In genomic region chr10:119595715-119596515, GRCh38 we compare ENCODE assay signal across 8 cellular contexts. TPM values are rescaled to one million over a fixed set of nuclear protein-coding genes. Genes with fewer than 3 reads are reported as not detected.
DNase-seq lines count a peak whose midpoint lies in the region; ATAC-seq, FAIRE-seq and TF ChIP-seq lines count a peak whose summit lies in the region.

No MANE protein-coding gene starts in this region.

- H3K4me2 ChIP-seq in A549 (peak overlapping the region; percentile 95), mammary epithelial cell (ENCODE audit: insufficient read depth, low read depth, low read length) (peak overlapping the region; percentile 92)

- H3K9me3 ChIP-seq in A549 (no peaks in the 10 kb centered on the region), mammary epithelial cell (replicated peaks; ENCODE audit: insufficient read depth, low read length) (no peaks in the 10 kb centered on the region)

- H3K9ac ChIP-seq in mammary epithelial cell (ENCODE audit: insufficient read depth, low read length): peak overlapping the region; percentile 92

- peak; percentile 31; the same call in 1 of the 2 replicates for TF ChIP-seq POLR2A in A549 (IDR thresholded peaks at IDR 0.05; ENCODE audit: low read length)

- no peaks in the 10 kb centered on the region for H3K36me3 ChIP-seq in mammary epithelial cell (ENCODE audit: insufficient read depth, low read length)
- H3K36me3 ChIP-seq in kidney epithelial cell (ENCODE audit: control insufficient read depth, insufficient read depth, low read length): no peaks in the 10 kb centered on the region

- ATAC-seq in A549 (peak; percentile 52), GM18909 (IDR thresholded peaks at IDR 0.05; ENCODE audit: poor library complexity, unreplicated experiment) (peak; percentile 1), HG03342 (IDR thresholded peaks at IDR 0.05; ENCODE audit: unreplicated experiment) (no peak)

- H4K20me1 ChIP-seq in mammary epithelial cell (ENCODE audit: insufficient read depth, low read length): peaks cover 18% of the 10 kb centered on the region

- intact Hi-C loops in mammary epithelial cell (cut with micrococcal nuclease): loop anchor here (2.0 to 5.0 kb wide), 3 partner anchors 53 to 389 kb away; partner anchors contain the start of genes GRK5 and RGS10

- dilution Hi-C loops in mammary epithelial cell (cut with HindIII; ENCODE audit: low sequenced_read_pairs): loop anchor here (5.0 kb wide), 1 partner anchor 76 kb away; no protein-coding TSS in a partner anchor

- BruUV-seq in mammary epithelial cell (replicated peaks; lab: Mats Ljungman, UMichigan): no TSS peak

- in situ Hi-C loops in mammary epithelial cell (cut with MboI; ENCODE audit: low sequenced_read_pairs in 2 of 2): no loop called here

- H3K4me1 ChIP-seq in A549 (peaks cover 41% of the 10 kb centered on the region), mammary epithelial cell (ENCODE audit: insufficient read depth, low read length) (peaks cover 30% of the 10 kb centered on the region)

- H3K79me2 ChIP-seq in mammary epithelial cell (ENCODE audit: insufficient read depth, low read length): peaks cover 65% of the 10 kb centered on the region

- DNase-seq in A549 (ENCODE audit: low read depth in 1 of 2, low spot score in 1 of 2) (peak; percentile 25 to 50), HT-29 (ENCODE audit: low spot score) (peak; percentile 35), mammary epithelial cell (peak; percentile 34), kidney epithelial cell (ENCODE audit: low read depth) (no peak)
- DNase-seq in stimulated activated CD4-positive, alpha-beta T cell treated with anti-CD3 and anti-CD28 coated beads, Interleukin-1b, Interleukin-23, amount 100 ng/mL, for 4 hours (ENCODE audit: low read depth in 2 of 2): peak; percentile 54 to 63

- FAIRE-seq in A549 (lab: Jason Lieb, UNC): no peak

- POLR2A ChIA-PET in A549 (lab: Yijun Ruan, JAX): interaction anchor here (0.5 to 3.3 kb wide), 4 partner anchors 9 to 130 kb away, joined by 4 to 17 read pairs (median 6); partner anchors contain the start of genes BAG3 and INPP5F

- H3K27me3 ChIP-seq in mammary epithelial cell (ENCODE audit: insufficient read depth, low read length) (no peaks in the 10 kb centered on the region), kidney epithelial cell (ENCODE audit: control insufficient read depth, insufficient read depth, low read length) (no peaks in the 10 kb centered on the region)

- H3K27ac ChIP-seq in A549 (peak overlapping the region; percentile 96 to 97), mammary epithelial cell (ENCODE audit: insufficient read depth, low read depth, low read length) (peak overlapping the region; percentile 76)

- H3K4me3 ChIP-seq in A549: peak overlapping the region; percentile 97
- H3K4me3 ChIP-seq in WI38 (ENCODE audit: low read depth, low read length): peak overlapping the region; percentile 79
- peak overlapping the region; percentile 62 to 98 (median 98) for H3K4me3 ChIP-seq in mammary epithelial cell (replicated peaks in 1 of 3; ENCODE audit: insufficient read depth in 1 of 3, low read depth in 2 of 3, low read length in 3 of 3)
- peak overlapping the region; percentile 58 for H3K4me3 ChIP-seq in kidney epithelial cell (ENCODE audit: low read depth, low read length)

- no peak for TF ChIP-seq CTCF in A549 (IDR thresholded peaks at IDR 0.05)
- TF ChIP-seq CTCF in WI38 (IDR thresholded peaks at IDR 0.05; ENCODE audit: low read depth, low read length): no peak
- TF ChIP-seq CTCF in mammary epithelial cell (conservative IDR thresholded peaks at IDR 0.05 in 1 of 2, IDR thresholded peaks at IDR 0.05 in 1 of 2; ENCODE audit: extremely low read depth in 1 of 2, insufficient read depth in 1 of 2, low read depth in 1 of 2, low read length in 2 of 2): no peak
- TF ChIP-seq CTCF in kidney epithelial cell (IDR thresholded peaks at IDR 0.05; ENCODE audit: insufficient read depth, low read length, poor library complexity, severe bottlenecking): no peak

- peak overlapping the region; percentile 84 for H2AFZ ChIP-seq in mammary epithelial cell (ENCODE audit: low read depth, low read length)

- 2% methylated on average over 21 of the region's 48 CpGs for WGBS in A549 (ENCODE audit: missing lambda C conversion rate)
- 0% methylated on average over 25 of the region's 48 CpGs for WGBS in mammary epithelial cell (ENCODE audit: low coverage, missing lambda C conversion rate)

- TF ChIP-seq EP300 in A549 (IDR thresholded peaks at IDR 0.05): no peak

- CTCF ChIA-PET in A549 (lab: Yijun Ruan, JAX): interaction anchor here (1.0 to 1.7 kb wide), 4 partner anchors 8 to 396 kb away, joined by 4 to 6 read pairs (median 4); no protein-coding TSS in a partner anchor
- CTCF ChIA-PET in mammary epithelial cell (lab: Charles Lee; ENCODE audit: low non-redundant PET): interaction anchor here (0.5 to 0.6 kb wide), 2 partner anchors 25 to 85 kb away, joined by 3 read pairs; no protein-coding TSS in a partner anchor

- TF ChIP-seq RAD21 in A549 (conservative IDR thresholded peaks at IDR 0.05 in 1 of 2, IDR thresholded peaks at IDR 0.05 in 1 of 2): no peak

TF ChIP-seq in A549, 52 proteins besides CTCF, POLR2A, EP300 and RAD21 (continues in another document):
- TF ChIP-seq NR3C1 (IDR thresholded peaks at IDR 0.05) (no peak), E2F6 (IDR thresholded peaks at IDR 0.05; ENCODE audit: borderline replicate concordance, low read depth) (peak; percentile 36; the same call in 1 of the 2 replicates), MAX (IDR thresholded peaks at IDR 0.05) (peak; percentile 54; the same call in 1 of the 2 replicates), HES2 (IDR thresholded peaks at IDR 0.05) (no peak), RFX5 (IDR thresholded peaks at IDR 0.05) (no peak), EHMT2 (IDR thresholded peaks at IDR 0.05; ENCODE audit: low read depth) (no peak), HEYL (CRISPR knock-in tag; IDR thresholded peaks at IDR 0.05) (no peak), TFCP2L1 (CRISPR knock-in tag; IDR thresholded peaks at IDR 0.05) (no peak), USF2 (IDR thresholded peaks at IDR 0.05) (no peak), ZFP36 (IDR thresholded peaks at IDR 0.05; ENCODE audit: borderline replicate concordance, partially characterized antibody) (no peak), HDAC2 (IDR thresholded peaks at IDR 0.05) (no peak), HOXB5 (CRISPR knock-in tag; IDR thresholded peaks at IDR 0.05) (0 out of 2 replicates have a peak, but pooled peaks have one; percentile 16)

RNA-seq across cellular contexts. Expression of gene TIAL1, which starts 0.8 kb away (rescaled TPM):
- polyA plus RNA-seq in A549 (2011; rRNA removed): 101 and 115 TPM in 2 replicates
- polyA plus RNA-seq in A549 (2012; cell fraction: cytosol; rRNA removed): 40.8 and 45.1 TPM in 2 replicates
- polyA plus RNA-seq in A549 (2012; cell fraction: nucleus; rRNA removed): 54.7 and 77.8 TPM in 2 replicates
- polyA plus RNA-seq in A549 (2017; fragmentation: RNase III; extraction: RNeasy Plus Mini Kit Qiagen cat#74134 plus additional on column Dnase treatment): 88.1 to 89.5 TPM (median 88.8 TPM) in 3 replicates
- 61.5 and 64.7 TPM in 2 replicates for polyA minus RNA-seq in A549 (2011; rRNA and poly(A)+ RNA removed)
- total RNA-seq in HT-29 (2014; rRNA removed; shearing (Covaris generic)): 26.6 and 27.0 TPM in 2 replicates
- total RNA-seq in mammary epithelial cell: 100 to 1,000 TPM in 1 of 2 donors, 10 to 100 TPM in 1; 47.8 to 141 TPM
- 66.3 TPM for polyA plus RNA-seq in mammary epithelial cell
- polyA minus RNA-seq in mammary epithelial cell: 25.1 TPM
- total RNA-seq in kidney epithelial cell: 43.0 and 49.0 TPM in 2 replicates

RNA-seq across cellular contexts. Expression of gene RGS10, which starts 53.4 kb away (rescaled TPM):
- 33.5 and 46.4 TPM in 2 replicates for polyA plus RNA-seq in A549 (2011; rRNA removed)
- 20.7 and 24.3 TPM in 2 replicates for polyA plus RNA-seq in A549 (2012; cell fraction: cytosol; rRNA removed)
- polyA plus RNA-seq in A549 (2012; cell fraction: nucleus; rRNA removed): 3.5 and 9.6 TPM in 2 replicates
- 39.7 to 41.4 TPM (median 41.3 TPM) in 3 replicates for polyA plus RNA-seq in A549 (2017; fragmentation: RNase III; extraction: RNeasy Plus Mini Kit Qiagen cat#74134 plus additional on column Dnase treatment)
- polyA minus RNA-seq in A549 (2011; rRNA and poly(A)+ RNA removed): 4.9 and 9.1 TPM in 2 replicates
- 2.7 and 4.0 TPM in 2 replicates for total RNA-seq in HT-29 (2014; rRNA removed; shearing (Covaris generic))
- 10 to 100 TPM; 16.8 to 33.5 TPM for total RNA-seq in mammary epithelial cell
- polyA plus RNA-seq in mammary epithelial cell: 27.3 TPM
- 31.1 TPM for polyA minus RNA-seq in mammary epithelial cell
- total RNA-seq in kidney epithelial cell: 35.1 and 43.7 TPM in 2 replicates

RNA-seq across cellular contexts. Expression of gene BAG3, which starts 55.3 kb away (rescaled TPM):
- polyA plus RNA-seq in A549 (2011; rRNA removed): 10.7 and 18.3 TPM in 2 replicates
- 19.0 and 26.0 TPM in 2 replicates for polyA plus RNA-seq in A549 (2012; cell fraction: cytosol; rRNA removed)
- polyA plus RNA-seq in A549 (2012; cell fraction: nucleus; rRNA removed): 43.7 and 44.6 TPM in 2 replicates
- 50.0 to 58.4 TPM (median 57.4 TPM) in 3 replicates for polyA plus RNA-seq in A549 (2017; fragmentation: RNase III; extraction: RNeasy Plus Mini Kit Qiagen cat#74134 plus additional on column Dnase treatment)
- polyA minus RNA-seq in A549 (2011; rRNA and poly(A)+ RNA removed): 11.6 TPM in 2 replicates
- total RNA-seq in HT-29 (2014; rRNA removed; shearing (Covaris generic)): 15.3 and 18.5 TPM in 2 replicates
- total RNA-seq in mammary epithelial cell: 100 to 1,000 TPM in 1 of 2 donors, 10 to 100 TPM in 1; 41.0 to 117 TPM
- polyA plus RNA-seq in mammary epithelial cell: 43.5 TPM
- polyA minus RNA-seq in mammary epithelial cell: 89.4 TPM
- 30.3 and 43.5 TPM in 2 replicates for total RNA-seq in kidney epithelial cell
